ENCODE assay signal across 8 cellular contexts in the genomic region with DNA sequence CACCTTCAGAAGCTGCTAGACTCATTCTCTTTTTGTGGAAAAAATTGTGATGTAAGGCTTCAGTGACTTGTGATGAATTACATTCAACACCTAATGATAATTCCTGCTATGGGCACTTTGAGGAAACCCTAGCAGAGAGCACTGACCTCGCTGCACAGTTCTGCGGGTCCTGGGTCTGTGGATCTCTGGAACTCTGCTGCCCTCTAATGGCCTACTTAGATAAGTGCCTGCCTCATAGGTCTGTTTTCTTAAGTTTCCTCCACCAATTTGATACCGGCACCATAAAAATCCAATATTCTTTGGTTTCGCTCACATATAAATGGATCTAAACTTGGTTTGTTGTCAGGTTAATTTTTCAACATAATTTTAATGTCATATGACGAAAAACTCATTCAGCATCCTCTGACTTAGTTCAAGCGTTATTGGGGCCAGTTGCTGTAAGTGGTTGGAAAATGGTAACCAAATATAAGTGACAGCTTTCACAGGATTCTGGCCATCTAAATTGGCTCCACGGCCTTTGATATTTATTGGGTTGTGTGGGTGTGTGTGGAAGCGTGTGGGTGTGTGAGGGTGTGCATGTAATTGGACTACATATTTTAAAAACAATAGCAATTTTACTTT. TPM values are rescaled to one million over a fixed set of nuclear protein-coding genes. Genes with fewer than 3 reads are reported as not detected.
DNase-seq lines count a peak whose midpoint lies in the region; FAIRE-seq and TF ChIP-seq lines count a peak whose summit lies in the region.

No MANE protein-coding gene starts in this region.

- DNase-seq in GM04504 (ENCODE audit: low read depth) = peak; percentile 8
- peak; percentile 55 for DNase-seq in H7
- DNase-seq in KBM-7 = peak; percentile 44
- DNase-seq in NOMO-1 treated with dmso at 0.1 percent for 144 hours (lab: John Stamatoyannopoulos, UW; ENCODE audit: unreplicated experiment) = peak; percentile 37
- peak; percentile 42 for DNase-seq in brain microvascular endothelial cell
- DNase-seq in kidney tubule cell (ENCODE audit: low spot score) = peak; percentile 59
- peak; percentile 89 for DNase-seq in superior temporal gyrus (ENCODE audit: extremely low spot score)

- H3K27ac ChIP-seq in brain microvascular endothelial cell = no peak overlapping the region

- in situ Hi-C loops in KBM-7 (cut with MboI; ENCODE audit: low pct_unique_long_range_greater_than_20kb, low sequenced_read_pairs) (no loop called here), brain microvascular endothelial cell (cut with HindIII; ENCODE audit: low pct_ligation_motif_present, low sequenced_read_pairs) (no loop called here)

- peak; percentile 65 for FAIRE-seq in A204.1 (lab: Jason Lieb, UNC)

- H3K27me3 ChIP-seq in H7 (ENCODE audit: control insufficient read depth, insufficient read depth, low read length) (peaks cover 2% of the 10 kb centered on the region; the same call in 1 of the 2 replicates), brain microvascular endothelial cell (replicated peaks) (no peaks in the 10 kb centered on the region)

- TF ChIP-seq CTCF in brain microvascular endothelial cell (IDR thresholded peaks at IDR 0.05; ENCODE audit: low read depth, low read length, missing control alignments) = peak; percentile 84

- H3K36me3 ChIP-seq in H7 (replicated peaks; ENCODE audit: control insufficient read depth, insufficient read depth, low read length) = no peaks in the 10 kb centered on the region
- H3K36me3 ChIP-seq in brain microvascular endothelial cell (replicated peaks) = no peaks in the 10 kb centered on the region

- H3K4me3 ChIP-seq in H7 (ENCODE audit: insufficient read depth, low read depth, low read length) (no peak overlapping the region), brain microvascular endothelial cell (ENCODE audit: low read depth, low read length) (no peak overlapping the region)

RNA-seq across cellular contexts. Expression of a gene that starts 10.4 kb away (rescaled TPM):
- total RNA-seq in H7 (2014; rRNA removed; shearing (Covaris generic)) = 0.04 and 0.07 TPM in 2 replicates

Comparison
In these comparisons a context has a peak if more than half of its experiments do, and no peak if none do; other contexts are left out.
1. DNase-seq: peak in every context shown above with its lines; median percentile 89 in superior temporal gyrus; 59 in kidney tubule cell; 55 in H7; 44 in KBM-7; 42 in brain microvascular endothelial cell; 37 in NOMO-1 treated with dmso at 0.1 percent for 144 hours; 8 in GM04504.